16 cellular contexts compared by ENCODE assay signal in the genomic region with DNA sequence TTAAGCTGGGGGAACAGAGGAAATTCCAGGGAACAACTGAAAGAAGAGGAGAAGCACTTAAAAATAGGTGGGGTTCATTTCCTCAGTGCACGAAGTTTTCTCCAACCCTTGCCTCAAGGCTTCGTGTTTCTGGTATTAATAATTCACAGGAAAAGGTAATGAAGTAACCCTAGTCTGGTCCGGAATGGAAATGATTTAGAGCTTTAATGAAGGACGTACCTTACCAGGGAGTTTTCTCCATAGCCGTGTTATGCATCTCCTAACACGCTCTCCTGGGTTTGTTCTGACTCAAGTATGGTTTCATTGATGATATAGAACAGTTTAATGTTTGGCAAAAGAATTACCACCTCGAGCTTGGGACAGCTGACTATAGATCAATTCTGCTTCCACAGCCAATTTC.
DNase-seq lines count a peak whose midpoint lies in the region; ATAC-seq and TF ChIP-seq lines count a peak whose summit lies in the region.
"Had no signal": no experiment of that assay in that cellular context is flagged by ENCODE, and none has a peak within 500 bp of the region (broad histone marks: within the 10 kb centered on the region; RNA-seq: fewer than 3 reads in every experiment).

No MANE protein-coding gene starts in this region.

- TF ChIP-seq CTCF in foreskin keratinocyte (conservative IDR thresholded peaks at IDR 0.05) (no peak), GM10266 (IDR thresholded peaks at IDR 0.05; ENCODE audit: control insufficient read depth, insufficient read depth, low read depth, missing control alignments) (no peak)

- H3K4me3 ChIP-seq in SK-N-MC: peak overlapping the region; percentile 12; the same call in 1 of the 2 replicates
- H3K4me3 ChIP-seq: GM12878, HAP-1 had no signal

- H3K27ac ChIP-seq in SK-N-MC: no peak overlapping the region
- peak overlapping the region; percentile 53 for H3K27ac ChIP-seq in foreskin keratinocyte

- ATAC-seq in foreskin keratinocyte (peak; percentile 37), GM19452 (IDR thresholded peaks at IDR 0.05; ENCODE audit: unreplicated experiment) (no peak)

- H3K9me3 ChIP-seq in SK-N-MC (ENCODE audit: low read depth, low read length): no peaks in the 10 kb centered on the region
- H3K9me3 ChIP-seq: HAP-1 had no signal

- H3K9ac ChIP-seq in SK-N-MC (ENCODE audit: insufficient read length): no peak overlapping the region

- H3K4me1 ChIP-seq in foreskin keratinocyte: peaks cover 18% of the 10 kb centered on the region
- H3K4me1 ChIP-seq: HAP-1 had no signal

- H3K36me3 ChIP-seq in SK-N-MC (ENCODE audit: insufficient read depth, low read length): no peaks in the 10 kb centered on the region
- H3K36me3 ChIP-seq: HAP-1 had no signal

- no peak for DNase-seq in SK-N-MC (ENCODE audit: low read depth, low spot score)
- peak in 1 of 2 donors; percentile 34 for DNase-seq in foreskin keratinocyte
- DNase-seq in left kidney (ENCODE audit: low read depth, low spot score): peak; percentile 32
- no peak for DNase-seq in GM10266 (ENCODE audit: extremely low spot score)
- DNase-seq in SKM-1 (lab: John Stamatoyannopoulos, UW; ENCODE audit: unreplicated experiment): no peak
- DNase-seq: C1 segment of cervical spinal cord; Calu3; CD4-positive, alpha-beta memory T cell; COR-L47; DMS53; DMS79 treated with DMSO at 0.1 percent for 48 hours; GOT3; HFFc6 had no signal

- no peaks in the 10 kb centered on the region for H3K27me3 ChIP-seq in foreskin keratinocyte
